ENCODE assay signal across 20 cellular contexts in genomic region chr6:85033547-85033946, GRCh38.
DNase-seq lines count a peak whose midpoint lies in the region; ATAC-seq, FAIRE-seq and TF ChIP-seq lines count a peak whose summit lies in the region.
"Had no signal": no experiment of that assay in that cellular context is flagged by ENCODE, and none has a peak within 500 bp of the region (broad histone marks: within the 10 kb centered on the region; RNA-seq: fewer than 3 reads in every experiment).

No MANE protein-coding gene starts in this region.

- H4K8ac ChIP-seq in H1 (ENCODE audit: extremely low read depth, insufficient read depth, low read length): no peak overlapping the region

- no peak overlapping the region for H2BK12ac ChIP-seq in H1 (ENCODE audit: low read depth, low read length)

- TF ChIP-seq RAD21 in HepG2 (CRISPR knock-in tag; IDR thresholded peaks at IDR 0.05) (no peak), H1 (IDR thresholded peaks at IDR 0.05 in 1 of 2, conservative IDR thresholded peaks at IDR 0.05 in 1 of 2; ENCODE audit: low read depth in 2 of 2, low read length in 2 of 2) (no peak)

- TF ChIP-seq POLR2A in HepG2 (IDR thresholded peaks at IDR 0.05; ENCODE audit: insufficient read depth in 1 of 2, low read depth in 2 of 2, low read length in 2 of 2): no peak
- TF ChIP-seq POLR2A in right lobe of liver (IDR thresholded peaks at IDR 0.05): no peak
- no peak for TF ChIP-seq POLR2A in H1 (IDR thresholded peaks at IDR 0.05; ENCODE audit: control extremely low read depth in 1 of 2, low read depth in 2 of 2, low read length in 2 of 2)

- 0% methylated on average over 1 of the region's 1 CpG for WGBS in HepG2 (ENCODE audit: low lambda C conversion rate)
- 25% methylated on average over 1 of the region's 1 CpG for WGBS in right lobe of liver (ENCODE audit: insufficient coverage, low coverage, low lambda C conversion rate, missing lambda C conversion rate)
- WGBS in H1 (ENCODE audit: extremely low coverage in 1 of 2, insufficient coverage in 1 of 2, insufficient read length in 1 of 2, insufficient replicate concordance in 2 of 2, low coverage in 1 of 2, low lambda C conversion rate in 2 of 2, missing lambda C conversion rate in 1 of 2), 2 experiments: 100% methylated on average over 1 of the region's 1 CpG; no CpG with 5 or more reads in 1 of the 2 experiments

- H3K27me3 ChIP-seq in HepG2 (ENCODE audit: control insufficient read depth in 1 of 2, insufficient read depth in 2 of 2, low read length in 2 of 2) (no peaks in the 10 kb centered on the region), right lobe of liver (no peaks in the 10 kb centered on the region), H1 (replicated peaks in 1 of 4; ENCODE audit: control insufficient read depth in 3 of 4, extremely low read depth in 1 of 4, insufficient read depth in 3 of 4, low read length in 3 of 4) (no peaks in the 10 kb centered on the region)
- H3K27me3 ChIP-seq: BE2C, BLaER1 had no signal

- no peak overlapping the region for H3K4me2 ChIP-seq in HepG2 (ENCODE audit: low read depth, low read length)
- H3K4me2 ChIP-seq in H1 (ENCODE audit: insufficient read depth in 1 of 2, low read depth in 2 of 2, low read length in 2 of 2): no peak overlapping the region
- H3K4me2 ChIP-seq: BLaER1 had no signal

- H4K20me1 ChIP-seq in HepG2 (ENCODE audit: insufficient read depth, low read length) (no peaks in the 10 kb centered on the region), H1 (replicated peaks in 1 of 2; ENCODE audit: control insufficient read depth in 1 of 2, insufficient read depth in 2 of 2, low read length in 2 of 2) (no peaks in the 10 kb centered on the region)
- H4K20me1 ChIP-seq: BLaER1 had no signal

- no peaks in the 10 kb centered on the region for H3K4me1 ChIP-seq in HepG2 (ENCODE audit: insufficient read depth, low read length)
- H3K4me1 ChIP-seq in right lobe of liver: no peaks in the 10 kb centered on the region
- no peaks in the 10 kb centered on the region for H3K4me1 ChIP-seq in H1 (replicated peaks in 1 of 4; ENCODE audit: control insufficient read depth in 3 of 4, insufficient read depth in 4 of 4, low read length in 3 of 4)
- H3K4me1 ChIP-seq: BE2C, BLaER1 had no signal

- H3K27ac ChIP-seq in HepG2 (ENCODE audit: extremely low read length, insufficient read depth, low read length) (no peak overlapping the region), right lobe of liver (no peak overlapping the region), H1 (ENCODE audit: low read depth, low read length) (no peak overlapping the region)
- H3K27ac ChIP-seq: 22Rv1, BLaER1 had no signal

- no peak overlapping the region for H4K91ac ChIP-seq in H1 (replicated peaks; ENCODE audit: insufficient read length, low read length)

- H3K9ac ChIP-seq in HepG2 (ENCODE audit: insufficient read depth, low read depth, low read length): no peak overlapping the region
- H3K9ac ChIP-seq in H1 (replicated peaks in 1 of 4; ENCODE audit: extremely low read depth in 1 of 4, low read depth in 3 of 4, low read length in 3 of 4): no peak overlapping the region
- H3K9ac ChIP-seq: BLaER1 had no signal

- TF ChIP-seq CTCF in HepG2 (CRISPR knock-in tag; IDR thresholded peaks at IDR 0.05) (no peak), right lobe of liver (IDR thresholded peaks at IDR 0.05) (no peak), H1 (IDR thresholded peaks at IDR 0.05; ENCODE audit: control extremely low read depth in 1 of 3, insufficient read depth in 1 of 3, low read depth in 1 of 3, low read length in 3 of 3) (no peak)

- H3K23me2 ChIP-seq in H1 (ENCODE audit: low read depth, low read length): no peaks in the 10 kb centered on the region

- intact Hi-C loops in HepG2 (cut with micrococcal nuclease; ENCODE audit: unreplicated experiment): no loop called here
- intact Hi-C loops in right lobe of liver (cut with DNase I): no loop called here

- TF ChIP-seq EP300 in HepG2 (IDR thresholded peaks at IDR 0.05; ENCODE audit: low read depth in 2 of 2, low read length in 2 of 2) (no peak), HepG2 (CRISPR knock-in tag; IDR thresholded peaks at IDR 0.05; ENCODE audit: borderline replicate concordance) (no peak), H1 (IDR thresholded peaks at IDR 0.05; ENCODE audit: borderline replicate concordance in 1 of 2, low read depth in 2 of 2, low read length in 2 of 2) (no peak)

- H3K23ac ChIP-seq in H1 (ENCODE audit: insufficient read length): no peak overlapping the region

- no peak overlapping the region for H3K4ac ChIP-seq in H1 (replicated peaks; ENCODE audit: insufficient read length, low read depth, low read length)

- H2AFZ ChIP-seq in HepG2 (ENCODE audit: low read length): no peak overlapping the region
- H2AFZ ChIP-seq in H1 (ENCODE audit: low read length): no peak overlapping the region

- POLR2A ChIA-PET in HepG2 (lab: Yijun Ruan, JAX): no interaction called here
- POLR2A ChIA-PET in H1 (lab: Charles Lee; ENCODE audit: partially characterized antibody): no interaction called here

- H2AK5ac ChIP-seq in H1 (ENCODE audit: low read depth, low read length): no peak overlapping the region

- H4K5ac ChIP-seq in H1 (ENCODE audit: insufficient read length, low read depth, low read length): no peak overlapping the region

- DNase-seq in HepG2 (ENCODE audit: low spot score): no peak
- no peak for DNase-seq in right lobe of liver
- peak; percentile 15 for DNase-seq in OCI-M1 (lab: John Stamatoyannopoulos, UW)
- no peak for DNase-seq in H1 (ENCODE audit: low read depth in 1 of 2, low spot score in 2 of 2)
- no peak for DNase-seq in DMS 273 treated with DMSO at 0.1 percent for 48 hours (lab: John Stamatoyannopoulos, UW)
- DNase-seq in activated T-cell treated with anti-CD3 and anti-CD28 coated beads, Interleukin-2, amount 50 U/mL, for 48 hours: no peak
- DNase-seq: ACHN; BE2C; C1 segment of cervical spinal cord; CD4-positive, alpha-beta memory T cell; CD4-positive, CD25-positive, alpha-beta regulatory T cell; CD8-positive, alpha-beta memory T cell; COR-L47; DMS79 treated with DMSO at 0.1 percent for 48 hours; GF-D8 had no signal

- H3K9me3 ChIP-seq in HepG2 (ENCODE audit: low read length) (peaks cover 38% of the 10 kb centered on the region), right lobe of liver (no peaks in the 10 kb centered on the region), H1 (ENCODE audit: insufficient read depth in 2 of 2, low read depth in 1 of 2, low read length in 1 of 2) (peaks cover 21 to 32% of the 10 kb centered on the region in 2 experiments)
- H3K9me3 ChIP-seq: BE2C had no signal

- BruUV-seq in HepG2 (replicated peaks; lab: Mats Ljungman, UMichigan): no TSS peak

- CTCF ChIA-PET in HepG2 (lab: Yijun Ruan, JAX; ENCODE audit: low intra/inter-chr PET ratio, low total read pairs): no interaction called here
- CTCF ChIA-PET in H1 (lab: Charles Lee; ENCODE audit: partially characterized antibody): interaction anchor here (1.9 kb wide), 1 partner anchor 47 kb away, joined by 4 read pairs; no protein-coding TSS in a partner anchor

- H3K4me3 ChIP-seq in HepG2 (replicated peaks in 1 of 3; ENCODE audit: insufficient read depth in 1 of 3, low read depth in 2 of 3, low read length in 3 of 3): no peak overlapping the region
- H3K4me3 ChIP-seq in right lobe of liver: no peak overlapping the region
- H3K4me3 ChIP-seq in H1 (ENCODE audit: extremely low read depth in 1 of 4, insufficient read depth in 2 of 4, low read depth in 3 of 4, low read length in 4 of 4): no peak overlapping the region
- H3K4me3 ChIP-seq: BLaER1 had no signal

- H3K36me3 ChIP-seq in HepG2 (replicated peaks in 1 of 2; ENCODE audit: control insufficient read depth in 1 of 2, insufficient read depth in 2 of 2, low read length in 2 of 2): no peaks in the 10 kb centered on the region
- H3K36me3 ChIP-seq in right lobe of liver: no peaks in the 10 kb centered on the region
- H3K36me3 ChIP-seq in H1 (ENCODE audit: control insufficient read depth in 2 of 4, insufficient read depth in 4 of 4, low read length in 3 of 4): no peaks in the 10 kb centered on the region; a peak in 2 of 8 replicates
- H3K36me3 ChIP-seq: BE2C, BLaER1 had no signal

- no peak overlapping the region for H2BK120ac ChIP-seq in H1 (replicated peaks; ENCODE audit: low read depth, low read length)

- ATAC-seq in HepG2 (no peak), right lobe of liver (no peak), HG02678 (IDR thresholded peaks at IDR 0.05; ENCODE audit: unreplicated experiment) (no peak)

- in situ Hi-C loops in HepG2 (cut with HindIII; ENCODE audit: extremely low pct_ligation_motif_present, low pct_unique_long_range_greater_than_20kb): no loop called here

- no peak overlapping the region for H2BK15ac ChIP-seq in H1 (ENCODE audit: low read length)

- no peak overlapping the region for H2BK20ac ChIP-seq in H1 (ENCODE audit: low read length)

- H3K79me1 ChIP-seq in H1 (ENCODE audit: low read depth, low read length): no peaks in the 10 kb centered on the region

- no peak overlapping the region for H3K14ac ChIP-seq in H1 (ENCODE audit: insufficient read length)

- H3K56ac ChIP-seq in H1 (replicated peaks; ENCODE audit: insufficient read length, low read depth, low read length): no peak overlapping the region

- H3K79me2 ChIP-seq in HepG2 (ENCODE audit: insufficient read depth, low read length) (no peaks in the 10 kb centered on the region), H1 (ENCODE audit: control insufficient read depth in 1 of 2, insufficient read depth in 2 of 2, low read length in 2 of 2) (no peaks in the 10 kb centered on the region)

- FAIRE-seq in HepG2 (lab: Jason Lieb, UNC) (no peak), H1 (lab: Jason Lieb, UNC) (no peak)
- FAIRE-seq: G401.6, GM12891 had no signal

- no peak overlapping the region for H3K18ac ChIP-seq in H1 (ENCODE audit: extremely low read depth, low read length)

- no peak overlapping the region for H2BK5ac ChIP-seq in H1 (ENCODE audit: low read depth, low read length)

TF ChIP-seq in H1, 55 proteins besides CTCF, POLR2A, EP300 and RAD21:
- TF ChIP-seq SRF (IDR thresholded peaks at IDR 0.05; ENCODE audit: low read depth, low read length): no peak
- TF ChIP-seq CBX5 (IDR thresholded peaks at IDR 0.05; ENCODE audit: low read depth, low read length): 0 out of 2 replicates have a peak, but pooled peaks have one; percentile 67
TF ChIP-seq in H1: peak in this region for 1.

Comparison
In these comparisons a context has a peak if more than half of its experiments do, and no peak if none do; other contexts are left out.
1. Of the 41 proteins assayed by ChIP-seq in both HepG2 and H1: peak only in HepG2: none; only in H1: CBX5; in both: none; in neither: 40.